Comparison of ENCODE assay signal across 18 cellular contexts in the genomic region with DNA sequence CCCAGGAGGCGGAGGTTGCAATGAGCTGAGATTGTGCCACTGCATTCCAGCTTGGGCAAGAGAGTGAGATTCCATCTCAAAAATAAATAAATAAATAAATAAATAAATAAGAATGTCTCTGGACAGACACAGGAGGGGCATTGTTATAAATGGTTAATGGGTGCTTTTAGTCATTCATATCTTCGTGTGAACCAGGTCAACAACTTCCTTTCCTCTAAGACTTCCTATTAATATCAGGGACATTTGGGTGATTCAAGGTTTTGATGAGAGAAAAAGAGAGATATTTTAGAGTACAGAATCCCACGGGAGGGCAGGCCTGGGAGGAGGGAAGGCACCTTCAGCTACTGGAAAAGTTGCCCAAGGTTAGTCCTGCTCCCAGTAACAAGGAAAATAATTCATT. TPM values are rescaled to one million over a fixed set of nuclear protein-coding genes. Genes with fewer than 3 reads are reported as not detected.
DNase-seq lines count a peak whose midpoint lies in the region; ATAC-seq and TF ChIP-seq lines count a peak whose summit lies in the region.
"Had no signal": no experiment of that assay in that cellular context is flagged by ENCODE, and none has a peak within 500 bp of the region (broad histone marks: within the 10 kb centered on the region; RNA-seq: fewer than 3 reads in every experiment).

No MANE protein-coding gene starts in this region.

- H3K36me3 Mint-ChIP-seq in nephron progenitor cell (ENCODE audit: low read depth), result no peaks in the 10 kb centered on the region

- ATAC-seq in body of pancreas, result no peak
- ATAC-seq: CD8-positive, alpha-beta T cell had no signal

- no peak overlapping the region for H3K4me3 Mint-ChIP-seq in nephron progenitor cell
- H3K4me3 Mint-ChIP-seq: B cell; CD4-positive, alpha-beta T cell; CD8-positive, alpha-beta T cell had no signal

- peaks cover 6% of the 10 kb centered on the region for H3K27me3 Mint-ChIP-seq in nephron progenitor cell (ENCODE audit: low read depth, poor library complexity)
- H3K27me3 Mint-ChIP-seq: B cell; CD4-positive, alpha-beta T cell had no signal

- intact Hi-C loops in body of pancreas (cut with DNase I), result no loop called here
- intact Hi-C loops in dorsolateral prefrontal cortex (cut with DNase I), result no loop called here

- no peaks in the 10 kb centered on the region for H3K9me3 ChIP-seq in body of pancreas
- H3K9me3 ChIP-seq: BLaER1 treated with 17β-estradiol and CSF1 and Interleukin-3, amounts not matched to agents 10 nM and 100 nM had no signal

- DNase-seq in COLO829 (ENCODE audit: low spot score), result peak; percentile 56
- DNase-seq in SK-MEL-5 (ENCODE audit: low read depth, low spot score), result peak; percentile 15
- no peak for DNase-seq in body of pancreas
- no peak for DNase-seq in nephron progenitor cell
- no peak for DNase-seq in dorsolateral prefrontal cortex
- no peak for DNase-seq in DMS 273 treated with DMSO at 0.1 percent for 48 hours (lab: John Stamatoyannopoulos, UW)
- no peak for DNase-seq in epidermal melanocyte (ENCODE audit: insufficient read length, low spot score)
- no peak for DNase-seq in AML-193 (lab: John Stamatoyannopoulos, UW)
- DNase-seq: 8988T; ACHN; CD4-positive, alpha-beta T cell; CD8-positive, alpha-beta T cell; COR-L47; DMS79 treated with DMSO at 0.1 percent for 48 hours; GF-D8 had no signal

- in situ Hi-C loops in SK-MEL-5 (cut with HindIII; ENCODE audit: low pct_unique_long_range_greater_than_20kb, low sequenced_read_pairs), result no loop called here

- H3K27ac ChIP-seq in body of pancreas (peak overlapping the region; percentile 89 to 95 (median 90)), dorsolateral prefrontal cortex (no peak overlapping the region)
- H3K27ac ChIP-seq: BLaER1 treated with 17β-estradiol and CSF1 and Interleukin-3, amounts not matched to agents 10 nM and 100 nM; C4-2B had no signal

- no peaks in the 10 kb centered on the region for H3K27me3 ChIP-seq in body of pancreas
- H3K27me3 ChIP-seq in dorsolateral prefrontal cortex, result no peaks in the 10 kb centered on the region
- H3K27me3 ChIP-seq: BLaER1 treated with 17β-estradiol and CSF1 and Interleukin-3, amounts not matched to agents 10 nM and 100 nM had no signal

- no peaks in the 10 kb centered on the region for H3K9me3 Mint-ChIP-seq in nephron progenitor cell
- H3K9me3 Mint-ChIP-seq: CD4-positive, alpha-beta T cell; CD8-positive, alpha-beta T cell had no signal

- TF ChIP-seq CTCF in body of pancreas (IDR thresholded peaks at IDR 0.05) (no peak), nephron progenitor cell (IDR thresholded peaks at IDR 0.05) (no peak), dorsolateral prefrontal cortex (IDR thresholded peaks at IDR 0.05 in 54 of 56, conservative IDR thresholded peaks at IDR 0.05 in 2 of 56; ENCODE audit: low read depth in 1 of 56, partially characterized antibody in 56 of 56) (no peak)

- H3K4me1 ChIP-seq in body of pancreas, result peaks cover 89% of the 10 kb centered on the region

- TF ChIP-seq POLR2A in body of pancreas (IDR thresholded peaks at IDR 0.05), result no peak

- peaks cover 12% of the 10 kb centered on the region for H3K4me1 Mint-ChIP-seq in nephron progenitor cell

- H3K4me3 ChIP-seq in body of pancreas (no peak overlapping the region), dorsolateral prefrontal cortex (no peak overlapping the region)
- H3K4me3 ChIP-seq: BLaER1 treated with 17β-estradiol and CSF1 and Interleukin-3, amounts not matched to agents 10 nM and 100 nM had no signal

- peak overlapping the region; percentile 30 for H3K27ac Mint-ChIP-seq in nephron progenitor cell
- H3K27ac Mint-ChIP-seq: B cell; CD4-positive, alpha-beta T cell had no signal

- WGBS in body of pancreas, 2 donors, result 48 to 55% methylated on average over 3 of the region's 3 CpGs

- no peaks in the 10 kb centered on the region for H3K36me3 ChIP-seq in body of pancreas (replicated peaks in 1 of 2; ENCODE audit: insufficient read depth in 1 of 2, low read depth in 2 of 2)
- H3K36me3 ChIP-seq: BLaER1 treated with 17β-estradiol and CSF1 and Interleukin-3, amounts not matched to agents 10 nM and 100 nM had no signal

RNA-seq across cellular contexts. Expression of a gene that starts 23.9 kb away (rescaled TPM):
- 3.9 and 5.8 TPM in 2 replicates for total RNA-seq in SK-MEL-5 (2014; rRNA removed; shearing (Covaris generic))
- 5.8 and 10.3 TPM in 2 replicates for polyA plus RNA-seq in SK-MEL-5 (2015; cell fraction: cytosol; rRNA removed)
- 10.6 and 34.4 TPM in 2 replicates for polyA plus RNA-seq in SK-MEL-5 (2015; cell fraction: nucleus; rRNA removed)
- total RNA-seq in body of pancreas (10 to 100 TPM in 1 of 2 donors, 1 to 10 TPM in 1; 4.0 to 38.7 TPM), dorsolateral prefrontal cortex (10 to 100 TPM in 91 of 120 experiments, 1 to 10 TPM in 29; 4.6 to 21.3 (median 12.8) TPM)

Comparison
In these comparisons a context has a peak if more than half of its experiments do, and no peak if none do; other contexts are left out.
1. DNase-seq: peak in COLO829 (single experiment) and SK-MEL-5 (single experiment); none in body of pancreas (0 of 4), nephron progenitor cell (single experiment), dorsolateral prefrontal cortex (0 of 10), DMS 273 treated with DMSO at 0.1 percent for 48 hours (single experiment), epidermal melanocyte (single experiment) and AML-193 (0 of 2).
2. H3K27ac ChIP-seq: peak in body of pancreas (4 of 4); none in dorsolateral prefrontal cortex (0 of 59).